Comparison of ENCODE assay signal across 19 cellular contexts in genomic region chr6:136950436-136950835, GRCh38. TPM values are rescaled to one million over a fixed set of nuclear protein-coding genes. Genes with fewer than 3 reads are reported as not detected.
DNase-seq lines count a peak whose midpoint lies in the region; ATAC-seq and TF ChIP-seq lines count a peak whose summit lies in the region.
"Had no signal": no experiment of that assay in that cellular context is flagged by ENCODE, and none has a peak within 500 bp of the region (broad histone marks: within the 10 kb centered on the region; RNA-seq: fewer than 3 reads in every experiment).

No MANE protein-coding gene starts in this region.

- no peak overlapping the region for H3K9ac ChIP-seq in colonic mucosa (ENCODE audit: low read depth in 2 of 2, low read length in 2 of 2)

- no peak overlapping the region for H3K4me3 ChIP-seq in fibroblast of mammary gland (ENCODE audit: control insufficient read depth, low read depth, low read length)
- H3K4me3 ChIP-seq in osteoblast (ENCODE audit: insufficient read depth, low read length) = no peak overlapping the region
- H3K4me3 ChIP-seq in colonic mucosa = no peak overlapping the region
- no peak overlapping the region for H3K4me3 ChIP-seq in vagina

- H3K9me3 Mint-ChIP-seq in activated CD4-positive, alpha-beta memory T cell treated with anti-CD3 and anti-CD28 coated beads for 36 hours = peaks cover 3% of the 10 kb centered on the region
- H3K9me3 Mint-ChIP-seq: HFFc6 had no signal

- TF ChIP-seq CTCF in fibroblast of mammary gland (conservative IDR thresholded peaks at IDR 0.05; ENCODE audit: control insufficient read depth, insufficient read depth, low read depth, low read length) = no peak
- no peak for TF ChIP-seq CTCF in osteoblast (IDR thresholded peaks at IDR 0.05; ENCODE audit: extremely low read depth, low read depth, low read length)
- TF ChIP-seq CTCF in colonic mucosa (IDR thresholded peaks at IDR 0.05) = no peak
- no peak for TF ChIP-seq CTCF in vagina (IDR thresholded peaks at IDR 0.05)

- H3K4me3 Mint-ChIP-seq in activated CD4-positive, alpha-beta memory T cell treated with anti-CD3 and anti-CD28 coated beads for 36 hours = no peak overlapping the region
- H3K4me3 Mint-ChIP-seq: CD4-positive, alpha-beta T cell; HFFc6 had no signal

- peaks cover 2% of the 10 kb centered on the region for H3K36me3 Mint-ChIP-seq in activated CD4-positive, alpha-beta memory T cell treated with anti-CD3 and anti-CD28 coated beads for 36 hours

- no peaks in the 10 kb centered on the region for H3K9me3 ChIP-seq in osteoblast (ENCODE audit: low read depth, low read length)
- no peaks in the 10 kb centered on the region for H3K9me3 ChIP-seq in colonic mucosa
- H3K9me3 ChIP-seq in vagina = no peaks in the 10 kb centered on the region

- DNase-seq in HCEC 1CT (peak; percentile 22), RKO (ENCODE audit: low spot score) (peak; percentile 9), fibroblast of mammary gland (ENCODE audit: low read depth) (peak; percentile 5), osteoblast (ENCODE audit: insufficient read length, low spot score, missing footprints) (no peak), colonic mucosa (no peak), vagina (ENCODE audit: extremely low spot score in 2 of 2) (no peak)
- no peak for DNase-seq in activated CD4-positive, alpha-beta memory T cell treated with anti-CD3 and anti-CD28 coated beads for 36 hours
- DNase-seq: CD4-positive, alpha-beta T cell; DMS153; EL; HFFc6; NCI-H1105 treated with DMSO at 0.1 percent for 48 hours; NCI-H187; NCI-H2227 treated with DMSO at 0.1 percent for 48 hours; NCI-H524; NCI-H82 had no signal

- no peak for ATAC-seq in HG03135 (IDR thresholded peaks at IDR 0.05; ENCODE audit: unreplicated experiment)

- no peak for TF ChIP-seq POLR2A in vagina (IDR thresholded peaks at IDR 0.05)

- peak overlapping the region; percentile 47 for H2AFZ ChIP-seq in osteoblast (ENCODE audit: low read length)

- H3K4me1 Mint-ChIP-seq in activated CD4-positive, alpha-beta memory T cell treated with anti-CD3 and anti-CD28 coated beads for 36 hours (ENCODE audit: low read depth) = no peaks in the 10 kb centered on the region

- H3K79me2 ChIP-seq in osteoblast (ENCODE audit: insufficient read depth, low read length) = no peaks in the 10 kb centered on the region

- no peak overlapping the region for H3K27ac ChIP-seq in osteoblast (ENCODE audit: low read depth, low read length)
- no peak overlapping the region for H3K27ac ChIP-seq in colonic mucosa
- no peak overlapping the region for H3K27ac ChIP-seq in vagina
- H3K27ac ChIP-seq: RWPE1 had no signal

- CTCF ChIA-PET in activated CD4-positive, alpha-beta memory T cell treated with anti-CD3 and anti-CD28 coated beads for 36 hours (lab: Charles Lee) = no interaction called here

- H3K27ac Mint-ChIP-seq in activated CD4-positive, alpha-beta memory T cell treated with anti-CD3 and anti-CD28 coated beads for 36 hours = no peak overlapping the region
- H3K27ac Mint-ChIP-seq: CD4-positive, alpha-beta T cell; HFFc6 had no signal

- intact Hi-C loops in colonic mucosa (cut with DNase I) = no loop called here
- intact Hi-C loops in activated CD4-positive, alpha-beta memory T cell treated with anti-CD3 and anti-CD28 coated beads for 36 hours (cut with micrococcal nuclease) = no loop called here
- intact Hi-C loops in vagina (cut with DNase I) = no loop called here

- H3K4me1 ChIP-seq in osteoblast (ENCODE audit: insufficient read depth, low read length) (no peaks in the 10 kb centered on the region), colonic mucosa (no peaks in the 10 kb centered on the region), vagina (no peaks in the 10 kb centered on the region)

- H3K27me3 ChIP-seq in osteoblast (ENCODE audit: insufficient read depth, low read length) (no peaks in the 10 kb centered on the region), colonic mucosa (no peaks in the 10 kb centered on the region), vagina (no peaks in the 10 kb centered on the region)

- peaks cover 12% of the 10 kb centered on the region for H3K27me3 Mint-ChIP-seq in activated CD4-positive, alpha-beta memory T cell treated with anti-CD3 and anti-CD28 coated beads for 36 hours

- POLR2A ChIA-PET in activated CD4-positive, alpha-beta memory T cell treated with anti-CD3 and anti-CD28 coated beads for 36 hours (lab: Charles Lee) = no interaction called here

- no peaks in the 10 kb centered on the region for H3K36me3 ChIP-seq in osteoblast (ENCODE audit: insufficient read depth, low read length)
- H3K36me3 ChIP-seq in colonic mucosa = no peaks in the 10 kb centered on the region
- no peaks in the 10 kb centered on the region for H3K36me3 ChIP-seq in vagina

- no peaks in the 10 kb centered on the region for H4K20me1 ChIP-seq in osteoblast (ENCODE audit: insufficient read depth, low read length)

- no peak overlapping the region for H3K4me2 ChIP-seq in osteoblast (ENCODE audit: insufficient read depth, low read length)

RNA-seq across cellular contexts. Expression of gene SLC35D3, which starts 28.3 kb away (rescaled TPM):
- not detected in 2 replicates for total RNA-seq in osteoblast
- under 1 TPM; 0.15 to 0.32 TPM for total RNA-seq in colonic mucosa
- not detected for total RNA-seq in activated CD4-positive, alpha-beta memory T cell treated with anti-CD3 and anti-CD28 coated beads for 36 hours
- not detected for total RNA-seq in vagina
- total RNA-seq: CD4-positive, alpha-beta T cell; H4; HFFc6 had no signal

Comparison
In these comparisons a context has a peak if more than half of its experiments do, and no peak if none do; other contexts are left out.
1. DNase-seq: peak in HCEC 1CT (single experiment), RKO (single experiment) and fibroblast of mammary gland (single experiment); none in osteoblast (single experiment), colonic mucosa (single experiment), activated CD4-positive, alpha-beta memory T cell treated with anti-CD3 and anti-CD28 coated beads for 36 hours (single experiment) and vagina (0 of 2).